Comparison of ENCODE assay signal across 9 cellular contexts in the genomic region with DNA sequence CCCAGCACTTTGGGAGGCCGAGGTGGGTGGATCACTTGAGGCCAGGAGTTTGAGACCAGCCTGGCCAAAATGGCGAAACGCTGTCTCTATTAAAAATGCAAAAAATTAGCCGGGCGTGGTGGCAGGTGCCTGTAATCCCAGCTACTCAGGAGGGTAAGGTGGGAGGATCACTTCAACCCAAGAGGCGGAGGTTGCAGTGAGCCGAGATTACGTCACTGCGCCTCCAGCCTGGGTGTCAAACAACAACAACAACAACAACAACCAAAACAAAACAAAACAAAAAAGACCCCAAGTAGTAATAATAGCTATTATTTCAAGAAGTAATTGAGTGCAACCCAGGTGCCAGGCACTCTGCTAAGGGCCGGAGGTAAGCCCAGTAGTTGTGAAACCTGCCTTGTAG. TPM values are rescaled to one million over a fixed set of nuclear protein-coding genes. Genes with fewer than 3 reads are reported as not detected.
DNase-seq lines count a peak whose midpoint lies in the region; ATAC-seq lines count a peak whose summit lies in the region.
"Not testable (repeated sequence)": the region's sequence is repeated elsewhere in the genome, so short reads cannot be mapped to it uniquely, and the experiment has no call there.
"Had no signal": no experiment of that assay in that cellular context is flagged by ENCODE, and none has a peak within 500 bp of the region (broad histone marks: within the 10 kb centered on the region; RNA-seq: fewer than 3 reads in every experiment).

No MANE protein-coding gene starts in this region.

- CTCF ChIA-PET in CD4-positive, alpha-beta memory T cell (lab: Charles Lee; ENCODE audit: partially characterized antibody) = interaction anchor here (1.8 to 13.2 kb wide), 5 partner anchors 14 to 104 kb away, joined by 4 to 245 read pairs (median 14); a partner anchor contains a TSS
- CTCF ChIA-PET in T-cell (lab: Charles Lee) = interaction anchor here in 1 of 2 donors (1.0 to 9.5 kb wide), 5 partner anchors 11 to 113 kb away, joined by 3 to 88 read pairs (median 5); a partner anchor contains a TSS
- CTCF ChIA-PET in activated CD4-positive, alpha-beta T cell treated with anti-CD3 and anti-CD28 coated beads, Interleukin-2, amount 10 ng/mL, durations not matched to agents 7 days and 5 days (lab: Charles Lee) = interaction anchor here (1.2 to 2.0 kb wide), 6 partner anchors 8 to 104 kb away, joined by 3 to 8 read pairs (median 6); no protein-coding TSS in a partner anchor

- peaks cover 93% of the 10 kb centered on the region for H3K4me1 ChIP-seq in CD4-positive, alpha-beta memory T cell (ENCODE audit: insufficient read depth, low read length)

- intact Hi-C loops in CD4-positive, alpha-beta memory T cell (cut with micrococcal nuclease) = not testable (repeated sequence)

- peaks cover 79 to 99% (median 89%) of the 10 kb centered on the region in 4 donors for H3K4me1 Mint-ChIP-seq in CD4-positive, alpha-beta memory T cell
- H3K4me1 Mint-ChIP-seq in T-cell = peaks cover 96 to 97% (median 96%) of the 10 kb centered on the region in 3 donors
- H3K4me1 Mint-ChIP-seq in activated CD4-positive, alpha-beta T cell treated with anti-CD3 and anti-CD28 coated beads, Interleukin-2, amount 10 ng/mL, durations not matched to agents 7 days and 5 days = peaks cover 88% of the 10 kb centered on the region
- peaks cover 90% of the 10 kb centered on the region for H3K4me1 Mint-ChIP-seq in activated T-cell treated with anti-CD3 and anti-CD28 coated beads, Interleukin-2, amount 50 U/mL, for 72 hours (ENCODE audit: low read depth)
- peaks cover 92% of the 10 kb centered on the region for H3K4me1 Mint-ChIP-seq in activated naive CD8-positive, alpha-beta T cell (ENCODE audit: low read depth)
- H3K4me1 Mint-ChIP-seq in effector memory CD8-positive, alpha-beta T cell (ENCODE audit: low read depth in 2 of 2) = peaks cover 84 to 94% of the 10 kb centered on the region in 2 donors
- peaks cover 73 to 96% (median 95%) of the 10 kb centered on the region in 4 donors for H3K4me1 Mint-ChIP-seq in naive thymus-derived CD8-positive, alpha-beta T cell
- H3K4me1 Mint-ChIP-seq in stimulated activated naive CD8-positive, alpha-beta T cell treated with anti-CD3 and anti-CD28 coated beads, Interleukin-15, Interleukin-2, amounts not matched to agents 100 ng/mL and 50 ng/mL, for 24 hours (ENCODE audit: low read depth) = peaks cover 91% of the 10 kb centered on the region

- H3K36me3 Mint-ChIP-seq in CD4-positive, alpha-beta memory T cell = peaks cover 82 to 92% of the 10 kb centered on the region in 2 donors
- H3K36me3 Mint-ChIP-seq in T-cell = peaks cover 81% of the 10 kb centered on the region
- H3K36me3 Mint-ChIP-seq in activated CD4-positive, alpha-beta T cell treated with anti-CD3 and anti-CD28 coated beads, Interleukin-2, amount 10 ng/mL, durations not matched to agents 7 days and 5 days (ENCODE audit: low read depth) = peaks cover 91% of the 10 kb centered on the region
- not testable (repeated sequence) for H3K36me3 Mint-ChIP-seq in activated T-cell treated with anti-CD3 and anti-CD28 coated beads, Interleukin-2, amount 50 U/mL, for 72 hours (ENCODE audit: insufficient read depth in 2 of 2); activated naive CD8-positive, alpha-beta T cell; stimulated activated naive CD8-positive, alpha-beta T cell treated with anti-CD3 and anti-CD28 coated beads, Interleukin-15, Interleukin-2, amounts not matched to agents 100 ng/mL and 50 ng/mL, for 24 hours (ENCODE audit: low read depth)
- H3K36me3 Mint-ChIP-seq in effector memory CD8-positive, alpha-beta T cell (ENCODE audit: insufficient read depth) = peaks cover 84% of the 10 kb centered on the region
- peaks cover 10 to 92% (median 37%) of the 10 kb centered on the region in 3 donors for H3K36me3 Mint-ChIP-seq in naive thymus-derived CD8-positive, alpha-beta T cell

- H3K27me3 ChIP-seq in CD4-positive, alpha-beta memory T cell (ENCODE audit: insufficient read depth, low read length) = not testable (repeated sequence)

- not testable (repeated sequence) for H3K27me3 Mint-ChIP-seq in CD4-positive, alpha-beta memory T cell; T-cell; activated CD4-positive, alpha-beta T cell treated with anti-CD3 and anti-CD28 coated beads, Interleukin-2, amount 10 ng/mL, durations not matched to agents 7 days and 5 days; activated T-cell treated with anti-CD3 and anti-CD28 coated beads, Interleukin-2, amount 50 U/mL, for 72 hours (ENCODE audit: low read depth); activated naive CD8-positive, alpha-beta T cell; effector memory CD8-positive, alpha-beta T cell; naive thymus-derived CD8-positive, alpha-beta T cell; stimulated activated naive CD8-positive, alpha-beta T cell treated with anti-CD3 and anti-CD28 coated beads, Interleukin-15, Interleukin-2, amounts not matched to agents 100 ng/mL and 50 ng/mL, for 24 hours

- peak overlapping the region; percentile 70 for H3K27ac ChIP-seq in CD4-positive, alpha-beta memory T cell (ENCODE audit: low read depth, low read length)

- POLR2A ChIA-PET in CD4-positive, alpha-beta memory T cell (lab: Charles Lee; ENCODE audit: partially characterized antibody) = interaction anchor here (1.3 to 26.9 kb wide), 6 partner anchors 9 to 78 kb away, joined by 3 to 734 read pairs (median 44); a partner anchor contains a TSS
- POLR2A ChIA-PET in T-cell (lab: Charles Lee) = interaction anchor here in 1 of 2 donors (0.5 kb wide), 1 partner anchor 20 kb away, joined by 3 read pairs; no protein-coding TSS in a partner anchor
- POLR2A ChIA-PET in activated CD4-positive, alpha-beta T cell treated with anti-CD3 and anti-CD28 coated beads, Interleukin-2, amount 10 ng/mL, durations not matched to agents 7 days and 5 days (lab: Charles Lee) = interaction anchor here (0.6 to 0.7 kb wide), 2 partner anchors 14 to 77 kb away, joined by 3 read pairs; no protein-coding TSS in a partner anchor
- POLR2A ChIA-PET in naive thymus-derived CD8-positive, alpha-beta T cell (lab: Charles Lee) = interaction anchor here (0.5 to 17.4 kb wide), 6 partner anchors 7 to 103 kb away, joined by 3 to 446 read pairs (median 10); a partner anchor contains a TSS

- H3K9me3 Mint-ChIP-seq in CD4-positive, alpha-beta memory T cell; T-cell; activated CD4-positive, alpha-beta T cell treated with anti-CD3 and anti-CD28 coated beads, Interleukin-2, amount 10 ng/mL, durations not matched to agents 7 days and 5 days; activated T-cell treated with anti-CD3 and anti-CD28 coated beads, Interleukin-2, amount 50 U/mL, for 72 hours; activated naive CD8-positive, alpha-beta T cell (ENCODE audit: low read depth); effector memory CD8-positive, alpha-beta T cell; naive thymus-derived CD8-positive, alpha-beta T cell; stimulated activated naive CD8-positive, alpha-beta T cell treated with anti-CD3 and anti-CD28 coated beads, Interleukin-15, Interleukin-2, amounts not matched to agents 100 ng/mL and 50 ng/mL, for 24 hours: not testable (repeated sequence)

- peak overlapping the region in 7 of 8 donors; percentile 88 to 98 (median 93) for H3K4me3 Mint-ChIP-seq in CD4-positive, alpha-beta memory T cell
- peak overlapping the region; percentile 88 to 93 (median 90) for H3K4me3 Mint-ChIP-seq in T-cell
- not testable (repeated sequence) for H3K4me3 Mint-ChIP-seq in activated CD4-positive, alpha-beta T cell treated with anti-CD3 and anti-CD28 coated beads, Interleukin-2, amount 10 ng/mL, durations not matched to agents 7 days and 5 days
- H3K4me3 Mint-ChIP-seq in activated T-cell treated with anti-CD3 and anti-CD28 coated beads, Interleukin-2, amount 50 U/mL, for 72 hours = peak overlapping the region; percentile 63 to 70
- H3K4me3 Mint-ChIP-seq in activated naive CD8-positive, alpha-beta T cell = peak overlapping the region; percentile 92
- peak overlapping the region; percentile 82 to 99 for H3K4me3 Mint-ChIP-seq in effector memory CD8-positive, alpha-beta T cell
- H3K4me3 Mint-ChIP-seq in naive thymus-derived CD8-positive, alpha-beta T cell = peak overlapping the region; percentile 62 to 99 (median 93)
- peak overlapping the region; percentile 66 for H3K4me3 Mint-ChIP-seq in stimulated activated naive CD8-positive, alpha-beta T cell treated with anti-CD3 and anti-CD28 coated beads, Interleukin-15, Interleukin-2, amounts not matched to agents 100 ng/mL and 50 ng/mL, for 24 hours

- not testable (repeated sequence) for H3K4me3 ChIP-seq in CD4-positive, alpha-beta memory T cell (ENCODE audit: low read length in 2 of 2)

- not testable (repeated sequence) for ATAC-seq in T-cell (replicated peaks in 1 of 4); activated T-cell treated with anti-CD3 and anti-CD28 coated beads, Interleukin-2, amount 50 U/mL, for 72 hours (replicated peaks in 1 of 2); effector memory CD8-positive, alpha-beta T cell (replicated peaks); naive thymus-derived CD8-positive, alpha-beta T cell

- not testable (repeated sequence) for DNase-seq in CD4-positive, alpha-beta memory T cell; T-cell; activated CD4-positive, alpha-beta T cell treated with anti-CD3 and anti-CD28 coated beads, Interleukin-2, amount 10 ng/mL, durations not matched to agents 7 days and 5 days; activated T-cell treated with anti-CD3 and anti-CD28 coated beads, Interleukin-2, amount 50 U/mL, for 72 hours; effector memory CD8-positive, alpha-beta T cell; naive thymus-derived CD8-positive, alpha-beta T cell

- H3K9me3 ChIP-seq in CD4-positive, alpha-beta memory T cell (ENCODE audit: control insufficient read depth in 1 of 2, low read length in 2 of 2) = not testable (repeated sequence)

- peak overlapping the region; percentile 76 to 98 (median 96) for H3K27ac Mint-ChIP-seq in CD4-positive, alpha-beta memory T cell
- H3K27ac Mint-ChIP-seq in T-cell = peak overlapping the region; percentile 96 to 98
- H3K27ac Mint-ChIP-seq in activated CD4-positive, alpha-beta T cell treated with anti-CD3 and anti-CD28 coated beads, Interleukin-2, amount 10 ng/mL, durations not matched to agents 7 days and 5 days = peak overlapping the region; percentile 47
- H3K27ac Mint-ChIP-seq in activated T-cell treated with anti-CD3 and anti-CD28 coated beads, Interleukin-2, amount 50 U/mL, for 72 hours = peak overlapping the region; percentile 28
- peak overlapping the region; percentile 95 for H3K27ac Mint-ChIP-seq in activated naive CD8-positive, alpha-beta T cell
- peak overlapping the region; percentile 94 to 98 for H3K27ac Mint-ChIP-seq in effector memory CD8-positive, alpha-beta T cell
- peak overlapping the region; percentile 96 to 99 (median 98) for H3K27ac Mint-ChIP-seq in naive thymus-derived CD8-positive, alpha-beta T cell
- H3K27ac Mint-ChIP-seq in stimulated activated naive CD8-positive, alpha-beta T cell treated with anti-CD3 and anti-CD28 coated beads, Interleukin-15, Interleukin-2, amounts not matched to agents 100 ng/mL and 50 ng/mL, for 24 hours = peak overlapping the region; percentile 75

- peaks cover 36% of the 10 kb centered on the region for H3K36me3 ChIP-seq in CD4-positive, alpha-beta memory T cell (ENCODE audit: insufficient read depth, low read length)

RNA-seq across cellular contexts. Expression of a gene that starts 21.7 kb away (rescaled TPM):
- total RNA-seq in CD4-positive, alpha-beta memory T cell = 100 to 1,000 TPM; 420 to 432 TPM
- polyA plus RNA-seq in CD4-positive, alpha-beta memory T cell = 100 to 1,000 TPM; 431 to 458 TPM
- total RNA-seq in T-cell = 100 to 1,000 TPM; 381 to 480 (median 441) TPM
- total RNA-seq in activated CD4-positive, alpha-beta T cell treated with anti-CD3 and anti-CD28 coated beads, Interleukin-2, amount 10 ng/mL, durations not matched to agents 7 days and 5 days = 100 to 1,000 TPM; 287 to 303 TPM
- 10 to 100 TPM; 67.0 to 69.7 TPM for total RNA-seq in activated T-cell treated with anti-CD3 and anti-CD28 coated beads, Interleukin-2, amount 50 U/mL, for 72 hours
- total RNA-seq in naive thymus-derived CD8-positive, alpha-beta T cell = 100 to 1,000 TPM; 511 to 531 TPM
- 100 to 1,000 TPM; 413 to 542 (median 468) TPM for polyA plus RNA-seq in naive thymus-derived CD8-positive, alpha-beta T cell
- total RNA-seq: HT1080 had no signal

Comparison
In these comparisons a context has a peak if more than half of its experiments do, and no peak if none do; other contexts are left out.
1. H3K27ac Mint-ChIP-seq: peak in every context shown above with its lines; median percentile 98 in naive thymus-derived CD8-positive, alpha-beta T cell; 97 in T-cell; 96 in CD4-positive, alpha-beta memory T cell; 96 in effector memory CD8-positive, alpha-beta T cell; 95 in activated naive CD8-positive, alpha-beta T cell; 75 in stimulated activated naive CD8-positive, alpha-beta T cell treated with anti-CD3 and anti-CD28 coated beads, Interleukin-15, Interleukin-2, amounts not matched to agents 100 ng/mL and 50 ng/mL, for 24 hours; 47 in activated CD4-positive, alpha-beta T cell treated with anti-CD3 and anti-CD28 coated beads, Interleukin-2, amount 10 ng/mL, durations not matched to agents 7 days and 5 days; 28 in activated T-cell treated with anti-CD3 and anti-CD28 coated beads, Interleukin-2, amount 50 U/mL, for 72 hours.
2. RNA of a gene that starts 21.7 kb away (total RNA-seq): 511 to 531 TPM in naive thymus-derived CD8-positive, alpha-beta T cell, 381 to 480 TPM in T-cell, 420 to 432 TPM in CD4-positive, alpha-beta memory T cell and 287 to 303 TPM in activated CD4-positive, alpha-beta T cell treated with anti-CD3 and anti-CD28 coated beads, Interleukin-2, amount 10 ng/mL, durations not matched to agents 7 days and 5 days; 67.0 to 69.7 TPM in activated T-cell treated with anti-CD3 and anti-CD28 coated beads, Interleukin-2, amount 50 U/mL, for 72 hours; every median in the first group is over 4 times any median in the second.